In genomic region chr2:63104482-63104881, GRCh38 we compare ENCODE assay signal across 21 cellular contexts. TPM values are rescaled to one million over a fixed set of nuclear protein-coding genes. Genes with fewer than 3 reads are reported as not detected.
DNase-seq lines count a peak whose midpoint lies in the region; ATAC-seq, FAIRE-seq and TF ChIP-seq lines count a peak whose summit lies in the region.
"Had no signal": no experiment of that assay in that cellular context is flagged by ENCODE, and none has a peak within 500 bp of the region (broad histone marks: within the 10 kb centered on the region; RNA-seq: fewer than 3 reads in every experiment).

No MANE protein-coding gene starts in this region.

- H3K27ac ChIP-seq in HepG2 (ENCODE audit: extremely low read length, insufficient read depth, low read length) (no peak overlapping the region), right lobe of liver (no peak overlapping the region), pancreas (no peak overlapping the region)
- no peak overlapping the region for H3K27ac ChIP-seq in CD8-positive, alpha-beta memory T cell (ENCODE audit: low read depth, low read length)
- H3K27ac ChIP-seq: 22Rv1, A549, BLaER1 had no signal

- POLR2A ChIA-PET in HepG2 (lab: Yijun Ruan, JAX): no interaction called here
- POLR2A ChIA-PET in CD8-positive, alpha-beta memory T cell (lab: Charles Lee): no interaction called here

- no peak for TF ChIP-seq EP300 in HepG2 (IDR thresholded peaks at IDR 0.05; ENCODE audit: low read depth in 2 of 2, low read length in 2 of 2)
- TF ChIP-seq EP300 in HepG2 (CRISPR knock-in tag; IDR thresholded peaks at IDR 0.05; ENCODE audit: borderline replicate concordance): no peak

- no peak for ATAC-seq in HepG2
- ATAC-seq in right lobe of liver: no peak
- ATAC-seq in pancreas: no peak
- ATAC-seq: A549 had no signal

- intact Hi-C loops in HepG2 (cut with micrococcal nuclease; ENCODE audit: unreplicated experiment): no loop called here
- intact Hi-C loops in right lobe of liver (cut with DNase I): no loop called here
- intact Hi-C loops in pancreas (cut with DNase I): no loop called here

- in situ Hi-C loops in HepG2 (cut with HindIII; ENCODE audit: extremely low pct_ligation_motif_present, low pct_unique_long_range_greater_than_20kb): no loop called here

- no peaks in the 10 kb centered on the region for H3K4me1 Mint-ChIP-seq in CD8-positive, alpha-beta memory T cell
- H3K4me1 Mint-ChIP-seq: CD14-positive monocyte; CD4-positive, alpha-beta memory T cell; CD4-positive, CD25-positive, alpha-beta regulatory T cell had no signal

- H4K20me1 ChIP-seq in HepG2 (ENCODE audit: insufficient read depth, low read length): no peaks in the 10 kb centered on the region
- H4K20me1 ChIP-seq: BLaER1 had no signal

- FAIRE-seq in HepG2 (lab: Jason Lieb, UNC): no peak
- peak; percentile 56 for FAIRE-seq in pancreas (lab: Jason Lieb, UNC)
- FAIRE-seq: D721Med, GM12891, GM19239 had no signal

- no peaks in the 10 kb centered on the region for H3K79me2 ChIP-seq in HepG2 (ENCODE audit: insufficient read depth, low read length)

- no peak overlapping the region for H3K9ac ChIP-seq in HepG2 (ENCODE audit: insufficient read depth, low read depth, low read length)
- H3K9ac ChIP-seq: BLaER1 had no signal

- no peak overlapping the region for H3K4me2 ChIP-seq in HepG2 (ENCODE audit: low read depth, low read length)
- H3K4me2 ChIP-seq: A549, BLaER1 had no signal

- H3K36me3 ChIP-seq in HepG2 (replicated peaks in 1 of 2; ENCODE audit: control insufficient read depth in 1 of 2, insufficient read depth in 2 of 2, low read length in 2 of 2) (no peaks in the 10 kb centered on the region), right lobe of liver (no peaks in the 10 kb centered on the region), pancreas (no peaks in the 10 kb centered on the region)
- H3K36me3 ChIP-seq in CD8-positive, alpha-beta memory T cell (ENCODE audit: insufficient read depth, low read length): no peaks in the 10 kb centered on the region
- H3K36me3 ChIP-seq: BE2C, BLaER1 had no signal

- H3K4me3 ChIP-seq in HepG2 (replicated peaks in 1 of 3; ENCODE audit: insufficient read depth in 1 of 3, low read depth in 2 of 3, low read length in 3 of 3) (no peak overlapping the region), right lobe of liver (no peak overlapping the region), pancreas (no peak overlapping the region)
- H3K4me3 ChIP-seq in CD8-positive, alpha-beta memory T cell (ENCODE audit: low read length): no peak overlapping the region
- H3K4me3 ChIP-seq: A549, BLaER1 had no signal

- H3K9me3 ChIP-seq in HepG2 (ENCODE audit: low read length) (peaks cover 35% of the 10 kb centered on the region), right lobe of liver (peaks cover 0 to 7% (median 0%) of the 10 kb centered on the region in 4 donors), pancreas (peaks cover 0 to 6% (median 0%) of the 10 kb centered on the region in 4 donors)
- H3K9me3 ChIP-seq in CD8-positive, alpha-beta memory T cell (ENCODE audit: low read length): no peaks in the 10 kb centered on the region
- H3K9me3 ChIP-seq: BE2C had no signal

- DNase-seq in DMS53 (lab: John Stamatoyannopoulos, UW) (peak; percentile 4), DMS53 treated with DMSO at 0.1 percent for 48 hours (lab: John Stamatoyannopoulos, UW; ENCODE audit: unreplicated experiment) (no peak), HepG2 (ENCODE audit: low spot score) (no peak), right lobe of liver (no peak), pancreas (no peak)
- DNase-seq in CD8-positive, alpha-beta memory T cell: no peak
- DNase-seq: BE2C; C1 segment of cervical spinal cord; Caco-2; Calu3; CD4-positive, alpha-beta memory T cell; CD4-positive, CD25-positive, alpha-beta regulatory T cell; DMS79 treated with DMSO at 0.1 percent for 48 hours; GF-D8 had no signal

- H3K27me3 ChIP-seq in HepG2 (ENCODE audit: control insufficient read depth in 1 of 2, insufficient read depth in 2 of 2, low read length in 2 of 2): peaks cover 0 to 5% of the 10 kb centered on the region in 2 experiments; a peak in 1 of 5 replicates
- H3K27me3 ChIP-seq in right lobe of liver: no peaks in the 10 kb centered on the region
- no peaks in the 10 kb centered on the region for H3K27me3 ChIP-seq in pancreas
- H3K27me3 ChIP-seq in CD8-positive, alpha-beta memory T cell (ENCODE audit: insufficient read depth, low read length, poor library complexity, severe bottlenecking): no peaks in the 10 kb centered on the region
- H3K27me3 ChIP-seq: BE2C, BLaER1 had no signal

- H3K4me1 ChIP-seq in HepG2 (ENCODE audit: insufficient read depth, low read length) (peaks cover 18% of the 10 kb centered on the region), right lobe of liver (no peaks in the 10 kb centered on the region), pancreas (no peaks in the 10 kb centered on the region)
- H3K4me1 ChIP-seq in CD8-positive, alpha-beta memory T cell (ENCODE audit: insufficient read depth, low read length): no peaks in the 10 kb centered on the region
- H3K4me1 ChIP-seq: A549, BE2C, BLaER1, Caco-2 had no signal

- no peak overlapping the region for H3K4me3 Mint-ChIP-seq in CD8-positive, alpha-beta memory T cell
- H3K4me3 Mint-ChIP-seq: CD14-positive monocyte; CD4-positive, alpha-beta memory T cell; CD4-positive, CD25-positive, alpha-beta regulatory T cell had no signal

- 45% methylated on average over 1 of the region's 1 CpG for WGBS in HepG2 (ENCODE audit: low lambda C conversion rate)
- 100% methylated on average over 1 of the region's 1 CpG for WGBS in right lobe of liver (ENCODE audit: insufficient coverage, low coverage, low lambda C conversion rate, missing lambda C conversion rate)
- 92 to 100% methylated on average over 1 of the region's 1 CpG for WGBS in pancreas, 2 donors

- no peak overlapping the region for H2AFZ ChIP-seq in HepG2 (ENCODE audit: low read length)

- peaks cover 0 to 2% (median 0%) of the 10 kb centered on the region in 3 donors for H3K36me3 Mint-ChIP-seq in CD8-positive, alpha-beta memory T cell
- H3K36me3 Mint-ChIP-seq: CD14-positive monocyte; CD4-positive, alpha-beta memory T cell; CD4-positive, CD25-positive, alpha-beta regulatory T cell had no signal

- BruUV-seq in HepG2 (replicated peaks; lab: Mats Ljungman, UMichigan): no TSS peak

- H3K27ac Mint-ChIP-seq in CD8-positive, alpha-beta memory T cell: no peak overlapping the region
- H3K27ac Mint-ChIP-seq: CD14-positive monocyte; CD4-positive, alpha-beta memory T cell; CD4-positive, CD25-positive, alpha-beta regulatory T cell had no signal

- TF ChIP-seq CTCF in HepG2 (CRISPR knock-in tag; IDR thresholded peaks at IDR 0.05) (no peak), right lobe of liver (IDR thresholded peaks at IDR 0.05) (no peak), pancreas (IDR thresholded peaks at IDR 0.05) (no peak)

- CTCF ChIA-PET in HepG2 (lab: Yijun Ruan, JAX; ENCODE audit: low intra/inter-chr PET ratio, low total read pairs): no interaction called here
- CTCF ChIA-PET in CD8-positive, alpha-beta memory T cell (lab: Charles Lee): no interaction called here

- peaks cover 31 to 40% (median 34%) of the 10 kb centered on the region in 5 donors for H3K9me3 Mint-ChIP-seq in CD8-positive, alpha-beta memory T cell

- peaks cover 6 to 18% of the 10 kb centered on the region in 2 donors for H3K27me3 Mint-ChIP-seq in CD8-positive, alpha-beta memory T cell
- H3K27me3 Mint-ChIP-seq: CD4-positive, alpha-beta memory T cell had no signal

- no peak for TF ChIP-seq RAD21 in HepG2 (CRISPR knock-in tag; IDR thresholded peaks at IDR 0.05)

- TF ChIP-seq POLR2A in HepG2 (IDR thresholded peaks at IDR 0.05; ENCODE audit: insufficient read depth in 1 of 2, low read depth in 2 of 2, low read length in 2 of 2): no peak
- TF ChIP-seq POLR2A in right lobe of liver (IDR thresholded peaks at IDR 0.05): no peak

TF ChIP-seq in HepG2, 621 proteins besides CTCF, POLR2A, EP300 and RAD21 (continues in another document):
- TF ChIP-seq ZNF7 (CRISPR knock-in tag; IDR thresholded peaks at IDR 0.05) (no peak), TBX3 (IDR thresholded peaks at IDR 0.05; ENCODE audit: borderline replicate concordance) (no peak)

RNA-seq across cellular contexts. Expression of gene OTX1, which starts 53.9 kb away (rescaled TPM):
- total RNA-seq in HepG2 (2016; rRNA removed; fragmentation: Illumina TruSeq; extraction: Trizol) (3.0 and 5.0 TPM in 2 replicates), right lobe of liver (not detected), pancreas (under 1 TPM; 0.16 to 0.90 (median 0.28) TPM)
- total RNA-seq in HepG2 (2016; cell fraction: cytosol; rRNA removed; fragmentation: Illumina TruSeq; extraction: Trizol; ENCODE audit: low read depth): 3.1 and 4.3 TPM in 2 replicates
- total RNA-seq in HepG2 (2016; cell fraction: insoluble cytoplasmic fraction; rRNA removed; fragmentation: Illumina TruSeq; extraction: Trizol): 2.5 and 4.2 TPM in 2 replicates
- total RNA-seq in HepG2 (2016; cell fraction: membrane; rRNA removed; fragmentation: Illumina TruSeq; extraction: Trizol): 4.1 and 4.3 TPM in 2 replicates
- total RNA-seq in HepG2 (2016; cell fraction: nucleus; rRNA removed; fragmentation: Illumina TruSeq; extraction: Trizol): 9.0 and 9.1 TPM in 2 replicates
- polyA plus RNA-seq in HepG2 (2011; rRNA removed) (1.0 and 1.6 TPM in 2 replicates), pancreas (under 1 TPM; 0.02 to 0.15 TPM)
- polyA plus RNA-seq in HepG2 (2011; cell fraction: cytosol; rRNA removed): 0.47 and 0.66 TPM in 2 replicates
- polyA plus RNA-seq in HepG2 (2011; cell fraction: nucleus; rRNA removed): 12.1 and 16.1 TPM in 2 replicates
- polyA plus RNA-seq in HepG2 (2012): 7.7 and 7.9 TPM in 2 replicates
- polyA plus RNA-seq in HepG2 (2016; cell fraction: cytosol; fragmentation: Illumina TruSeq; extraction: Trizol; ENCODE audit: low read depth): 1.1 and 1.2 TPM in 2 replicates
- polyA plus RNA-seq in HepG2 (2016; cell fraction: insoluble cytoplasmic fraction; fragmentation: Illumina TruSeq; extraction: Trizol; ENCODE audit: low read depth): 6.4 and 9.1 TPM in 2 replicates
- 3.3 and 4.0 TPM in 2 replicates for polyA plus RNA-seq in HepG2 (2016; cell fraction: membrane; fragmentation: Illumina TruSeq; extraction: Trizol; ENCODE audit: low read depth)
- 24.6 and 24.9 TPM in 2 replicates for polyA plus RNA-seq in HepG2 (2016; cell fraction: nucleus; fragmentation: Illumina TruSeq; extraction: Trizol; ENCODE audit: insufficient read depth, low read depth)
- polyA minus RNA-seq in HepG2 (2011; rRNA and poly(A)+ RNA removed; ENCODE audit: low replicate concordance): 0.82 and 6.6 TPM in 2 replicates
- 2.1 and 2.2 TPM in 2 replicates for polyA minus RNA-seq in HepG2 (2011; cell fraction: cytosol; rRNA and poly(A)+ RNA removed)
- polyA minus RNA-seq in HepG2 (2011; cell fraction: nucleus; rRNA and poly(A)+ RNA removed): 16.4 and 25.8 TPM in 2 replicates
- not detected for total RNA-seq in CD8-positive, alpha-beta memory T cell
- polyA plus RNA-seq in CD8-positive, alpha-beta memory T cell: not detected
- total RNA-seq: CD4-positive, alpha-beta memory T cell; CD4-positive, CD25-positive, alpha-beta regulatory T cell had no signal
- polyA plus RNA-seq: CD14-positive monocyte; CD4-positive, alpha-beta memory T cell; CD4-positive, CD25-positive, alpha-beta regulatory T cell had no signal
